In genomic region chr16:12289175-12290063, GRCh38 we compare ENCODE assay signal across 1 cellular context.
TF ChIP-seq lines count a peak whose summit lies in the region.

No MANE protein-coding gene starts in this region.

TF ChIP-seq in HepG2, 621 proteins besides CTCF, POLR2A, EP300 and RAD21 (continued from another document and continues in another):
- TF ChIP-seq DNMT3B (CRISPR knock-in tag; conservative IDR thresholded peaks at IDR 0.05): 0 out of 2 replicates have a peak, but pooled peaks have one; percentile 4
- no peak for TF ChIP-seq MAFG (CRISPR knock-in tag; IDR thresholded peaks at IDR 0.05)
- no peak for TF ChIP-seq ZNF432 (CRISPR knock-in tag; IDR thresholded peaks at IDR 0.05; ENCODE audit: borderline replicate concordance)
- peak; percentile 66; the same call in 1 of the 2 replicates for TF ChIP-seq ZNF12 (CRISPR knock-in tag; IDR thresholded peaks at IDR 0.05)
- TF ChIP-seq ZNF451 (CRISPR knock-in tag; IDR thresholded peaks at IDR 0.05): 0 out of 2 replicates have a peak, but pooled peaks have one; percentile 30
- TF ChIP-seq ZSCAN5A (CRISPR knock-in tag; IDR thresholded peaks at IDR 0.05; ENCODE audit: borderline replicate concordance): peak; percentile 86; the same call in 1 of the 2 replicates
- no peak for TF ChIP-seq NFRKB (IDR thresholded peaks at IDR 0.05)
- TF ChIP-seq TBX3 (IDR thresholded peaks at IDR 0.05; ENCODE audit: borderline replicate concordance): no peak
- TF ChIP-seq SRY (CRISPR knock-in tag; IDR thresholded peaks at IDR 0.05): no peak
- TF ChIP-seq ZNF549 (CRISPR knock-in tag; IDR thresholded peaks at IDR 0.05): no peak
- peak; percentile 69 for TF ChIP-seq JARID2 (CRISPR knock-in tag; IDR thresholded peaks at IDR 0.05; ENCODE audit: insufficient replicate concordance)
- peak; percentile 40; the same call in 1 of the 2 replicates for TF ChIP-seq MIER2 (CRISPR knock-in tag; IDR thresholded peaks at IDR 0.05)
- no peak; the same call in 1 of the 2 replicates for TF ChIP-seq JDP2 (CRISPR knock-in tag; IDR thresholded peaks at IDR 0.05; ENCODE audit: borderline replicate concordance)
- TF ChIP-seq IKZF5 (CRISPR knock-in tag; IDR thresholded peaks at IDR 0.05): peak; percentile 44
- no peak for TF ChIP-seq BCL3 (CRISPR knock-in tag; IDR thresholded peaks at IDR 0.05)
- peak; percentile 14; the same call in 1 of the 2 replicates for TF ChIP-seq TFAP4 (IDR thresholded peaks at IDR 0.05; ENCODE audit: borderline replicate concordance, low read depth)
- TF ChIP-seq MLX (CRISPR knock-in tag; IDR thresholded peaks at IDR 0.05): peak; percentile 80
- TF ChIP-seq SP5 (CRISPR knock-in tag; IDR thresholded peaks at IDR 0.05; ENCODE audit: borderline replicate concordance, low read depth): peak; percentile 70; the same call in 1 of the 2 replicates
- no peak for TF ChIP-seq MED13 (CRISPR knock-in tag; IDR thresholded peaks at IDR 0.05)
- TF ChIP-seq ZNF569 (CRISPR knock-in tag; IDR thresholded peaks at IDR 0.05; ENCODE audit: borderline replicate concordance): no peak; the same call in 1 of the 2 replicates
- TF ChIP-seq ATF4 (CRISPR knock-in tag; IDR thresholded peaks at IDR 0.05): peak in 1 of 2 experiments; percentile 62; a peak in 1 of 4 replicates
- peak; percentile 20; the same call in 1 of the 2 replicates for TF ChIP-seq ZNF552 (CRISPR knock-in tag; IDR thresholded peaks at IDR 0.05; ENCODE audit: borderline replicate concordance)
- TF ChIP-seq RBM39 (IDR thresholded peaks at IDR 0.05; ENCODE audit: low read depth, low read length, poor library complexity, severe bottlenecking): no peak
- TF ChIP-seq GLMP (CRISPR knock-in tag; IDR thresholded peaks at IDR 0.05; ENCODE audit: borderline replicate concordance): no peak
- TF ChIP-seq ZBTB3 (CRISPR knock-in tag; IDR thresholded peaks at IDR 0.05; ENCODE audit: borderline replicate concordance, low read depth): no peak
- no peak for TF ChIP-seq ZNF407 (CRISPR knock-in tag; IDR thresholded peaks at IDR 0.05; ENCODE audit: not compliant biosample characterization)
- TF ChIP-seq GLI4 (CRISPR knock-in tag; IDR thresholded peaks at IDR 0.05; ENCODE audit: borderline replicate concordance): peak; percentile 2; the same call in 1 of the 2 replicates
- no peak for TF ChIP-seq ZNF672 (CRISPR knock-in tag; IDR thresholded peaks at IDR 0.05)
- peak; percentile 75; the same call in 1 of the 2 replicates for TF ChIP-seq ZBTB39 (CRISPR knock-in tag; IDR thresholded peaks at IDR 0.05)
- no peak for TF ChIP-seq HOXD1 (CRISPR knock-in tag; IDR thresholded peaks at IDR 0.05)
- TF ChIP-seq ZBTB25 (CRISPR knock-in tag; IDR thresholded peaks at IDR 0.05): no peak; the same call in 1 of the 2 replicates
- no peak for TF ChIP-seq NKX3-1 (CRISPR knock-in tag; IDR thresholded peaks at IDR 0.05)
- TF ChIP-seq ZNF747 (CRISPR knock-in tag; IDR thresholded peaks at IDR 0.05; ENCODE audit: borderline replicate concordance): no peak; the same call in none of the 2 replicates
- TF ChIP-seq ATAD3A (CRISPR knock-in tag; IDR thresholded peaks at IDR 0.05): 0 out of 2 replicates have a peak, but pooled peaks have one; percentile 6
- no peak for TF ChIP-seq NPAS2 (CRISPR knock-in tag; IDR thresholded peaks at IDR 0.05; ENCODE audit: borderline replicate concordance)
- no peak for TF ChIP-seq ZKSCAN5 (CRISPR knock-in tag; IDR thresholded peaks at IDR 0.05)
- TF ChIP-seq ZNF496 (CRISPR knock-in tag; IDR thresholded peaks at IDR 0.05; ENCODE audit: insufficient replicate concordance): no peak
- no peak for TF ChIP-seq ZNF782 (CRISPR knock-in tag; IDR thresholded peaks at IDR 0.05; ENCODE audit: borderline replicate concordance)
- no peak for TF ChIP-seq HOXA7 (CRISPR knock-in tag; IDR thresholded peaks at IDR 0.05)
